Comparison of ENCODE assay signal across 38 cellular contexts in the genomic region with DNA sequence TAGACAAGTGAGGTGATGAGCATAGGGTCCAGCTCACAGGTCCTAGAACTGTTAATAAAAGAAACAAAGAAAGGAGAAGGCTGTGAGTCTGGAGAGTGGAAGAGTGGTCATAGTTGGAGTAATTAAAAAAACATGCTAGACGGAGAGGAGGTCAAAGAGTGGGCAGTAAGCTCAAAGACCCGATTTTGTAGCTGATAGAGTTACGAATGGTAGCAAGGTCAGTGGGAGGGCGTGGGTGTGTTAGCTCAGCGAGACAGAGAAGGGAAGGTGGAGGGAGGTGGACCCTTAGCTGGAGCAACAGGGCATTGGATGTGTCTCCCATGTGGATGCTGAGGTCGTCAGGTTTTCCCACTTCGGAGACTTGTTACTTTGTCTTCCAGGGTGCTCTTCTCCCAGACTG.
"Had no signal": no experiment of that assay in that cellular context is flagged by ENCODE, and none has a peak within 500 bp of the region (broad histone marks: within the 10 kb centered on the region; RNA-seq: fewer than 3 reads in every experiment).

No MANE protein-coding gene starts in this region.

- ATAC-seq: activated naive CD4-positive, alpha-beta T cell treated with anti-CD3 and anti-CD28 coated beads, Interleukin-2, amount 50 U/mL, for 72 hours; activated T-cell treated with anti-CD3 and anti-CD28 coated beads, Interleukin-2, amount 50 U/mL, for 4 hours; activated T-cell treated with anti-CD3 and anti-CD28 coated beads, Interleukin-2, amount 50 U/mL, for 72 hours; activated T-helper 17 cell treated with anti-CD3 and anti-CD28 coated beads, Interleukin-2, amount 50 U/mL, for 72 hours; body of pancreas had no signal

- H3K9me3 Mint-ChIP-seq: activated naive CD4-positive, alpha-beta T cell treated with anti-CD3 and anti-CD28 coated beads for 36 hours; activated naive CD4-positive, alpha-beta T cell treated with anti-CD3 and anti-CD28 coated beads, Interleukin-2, amount 10 ng/mL, durations not matched to agents 7 days and 5 days; activated naive CD4-positive, alpha-beta T cell treated with anti-CD3 and anti-CD28 coated beads, Interleukin-2, amount 50 U/mL, for 24 hours; activated naive CD8-positive, alpha-beta T cell treated with anti-CD3 and anti-CD28 coated beads, Interleukin-2, amount 10 ng/mL, durations not matched to agents 7 days and 5 days; activated T-cell treated with anti-CD3 and anti-CD28 coated beads, Interleukin-2, amount 50 U/mL, for 24 hours; activated T-cell treated with anti-CD3 and anti-CD28 coated beads, Interleukin-2, amount 50 U/mL, for 4 hours; activated T-cell treated with anti-CD3 and anti-CD28 coated beads, Interleukin-2, amount 50 U/mL, for 72 hours; activated T-helper 1 cell treated with anti-CD3 and anti-CD28 coated beads, Interleukin-12 subunit alpha, Interleukin-12 subunit beta, Interleukin-2, Interleukin-4 antibody, amounts not matched to agents 30 ng/mL and 10 ng/mL and 1 ng/mL, durations not matched to agents 14 hours and 24 hours and 36 hours; activated T-helper 17 cell treated with anti-CD3 and anti-CD28 coated beads, Interleukin-2, amount 50 U/mL, for 72 hours; activated T-helper 2 cell treated with anti-CD3 and anti-CD28 coated beads, Interferon-gamma antibody, Interleukin-2, Interleukin-4, amounts not matched to agents 10 μg/mL and 5 μg/mL and 100 μg/mL, durations not matched to agents 14 hours and 24 hours and 36 hours; central memory CD8-positive, alpha-beta T cell had no signal

- H3K27me3 Mint-ChIP-seq: activated naive CD4-positive, alpha-beta T cell treated with anti-CD3 and anti-CD28 coated beads, Interleukin-2, amount 10 ng/mL, durations not matched to agents 7 days and 5 days; activated naive CD8-positive, alpha-beta T cell treated with anti-CD3 and anti-CD28 coated beads for 36 hours; activated T-cell treated with anti-CD3 and anti-CD28 coated beads, Interleukin-2, amount 50 U/mL, for 24 hours had no signal

- H3K27ac ChIP-seq: adrenal gland, ascending aorta, body of pancreas, brain microvascular endothelial cell, breast epithelium, cardiac muscle cell had no signal

- H3K27me3 ChIP-seq: adrenal gland, ascending aorta, body of pancreas, brain microvascular endothelial cell, breast epithelium, cardiac muscle cell had no signal

- H3K36me3 ChIP-seq: adrenal gland, ascending aorta, brain microvascular endothelial cell, breast epithelium, cardiac muscle cell had no signal

- H3K4me1 Mint-ChIP-seq: activated naive CD4-positive, alpha-beta T cell treated with anti-CD3 and anti-CD28 coated beads, Interleukin-2, amount 10 ng/mL, durations not matched to agents 7 days and 5 days; activated naive CD4-positive, alpha-beta T cell treated with anti-CD3 and anti-CD28 coated beads, Interleukin-2, amount 50 U/mL, for 24 hours; activated naive CD8-positive, alpha-beta T cell treated with anti-CD3 and anti-CD28 coated beads for 36 hours; activated naive CD8-positive, alpha-beta T cell treated with anti-CD3 and anti-CD28 coated beads, Interleukin-2, amount 10 ng/mL, durations not matched to agents 7 days and 5 days; activated T-helper 17 cell treated with anti-CD3 and anti-CD28 coated beads, Interleukin-2, amount 50 U/mL, for 72 hours; central memory CD8-positive, alpha-beta T cell had no signal

- H3K9me3 ChIP-seq: adrenal gland, ascending aorta, body of pancreas, breast epithelium had no signal

- FAIRE-seq: astrocyte, bronchial epithelial cell had no signal

- H3K27ac Mint-ChIP-seq: activated naive CD4-positive, alpha-beta T cell treated with anti-CD3 and anti-CD28 coated beads for 36 hours; activated naive CD4-positive, alpha-beta T cell treated with anti-CD3 and anti-CD28 coated beads, Interleukin-2, amount 10 ng/mL, durations not matched to agents 7 days and 5 days; activated naive CD4-positive, alpha-beta T cell treated with anti-CD3 and anti-CD28 coated beads, Interleukin-2, amount 50 U/mL, for 24 hours; activated naive CD4-positive, alpha-beta T cell treated with anti-CD3 and anti-CD28 coated beads, Interleukin-2, amount 50 U/mL, for 72 hours; activated naive CD8-positive, alpha-beta T cell; activated naive CD8-positive, alpha-beta T cell treated with anti-CD3 and anti-CD28 coated beads for 36 hours; activated naive CD8-positive, alpha-beta T cell treated with anti-CD3 and anti-CD28 coated beads, Interleukin-2, amount 10 ng/mL, durations not matched to agents 7 days and 5 days; activated T-cell treated with anti-CD3 and anti-CD28 coated beads, Interleukin-2, amount 50 U/mL, for 24 hours; activated T-cell treated with anti-CD3 and anti-CD28 coated beads, Interleukin-2, amount 50 U/mL, for 72 hours; activated T-helper 1 cell treated with anti-CD3 and anti-CD28 coated beads, Interleukin-12 subunit alpha, Interleukin-12 subunit beta, Interleukin-2, Interleukin-4 antibody, amounts not matched to agents 30 ng/mL and 10 ng/mL and 1 ng/mL, durations not matched to agents 14 hours and 24 hours and 36 hours; activated T-helper 17 cell treated with anti-CD3 and anti-CD28 coated beads, Interleukin-2, amount 50 U/mL, for 72 hours; activated T-helper 2 cell treated with anti-CD3 and anti-CD28 coated beads, Interferon-gamma antibody, Interleukin-2, Interleukin-4, amounts not matched to agents 10 μg/mL and 5 μg/mL and 100 μg/mL, durations not matched to agents 14 hours and 24 hours and 36 hours; brain had no signal

- H3K36me3 Mint-ChIP-seq: activated naive CD4-positive, alpha-beta T cell treated with anti-CD3 and anti-CD28 coated beads, Interleukin-2, amount 10 ng/mL, durations not matched to agents 7 days and 5 days; activated naive CD4-positive, alpha-beta T cell treated with anti-CD3 and anti-CD28 coated beads, Interleukin-2, amount 50 U/mL, for 24 hours; activated naive CD4-positive, alpha-beta T cell treated with anti-CD3 and anti-CD28 coated beads, Interleukin-2, amount 50 U/mL, for 72 hours; activated naive CD8-positive, alpha-beta T cell; activated naive CD8-positive, alpha-beta T cell treated with anti-CD3 and anti-CD28 coated beads for 36 hours; activated naive CD8-positive, alpha-beta T cell treated with anti-CD3 and anti-CD28 coated beads, Interleukin-2, amount 10 ng/mL, durations not matched to agents 7 days and 5 days; brain had no signal

- H3K4me3 ChIP-seq: adrenal gland, ascending aorta, body of pancreas, breast epithelium, cardiac muscle cell had no signal

- DNase-seq: activated effector memory CD4-positive, alpha-beta T cell treated with anti-CD3 and anti-CD28 coated beads, Interleukin-2, amount 50 U/mL, for 16 hours; activated effector memory CD4-positive, alpha-beta T cell treated with Interleukin-2 at 50 U/mL for 16 hours; activated gamma-delta T cell; activated gamma-delta T cell treated with Interleukin-2 at 50 U/mL for 16 hours; activated naive CD4-positive, alpha-beta T cell; activated naive CD4-positive, alpha-beta T cell treated with anti-CD3 and anti-CD28 coated beads for 36 hours; activated naive CD4-positive, alpha-beta T cell treated with anti-CD3 and anti-CD28 coated beads, Interleukin-2, amount 10 ng/mL, durations not matched to agents 7 days and 5 days; activated naive CD4-positive, alpha-beta T cell treated with anti-CD3 and anti-CD28 coated beads, Interleukin-2, amount 50 U/mL, for 16 hours; activated naive CD4-positive, alpha-beta T cell treated with Interleukin-2 at 50 U/mL for 16 hours; activated naive CD8-positive, alpha-beta T cell treated with anti-CD3 and anti-CD28 coated beads for 36 hours; activated naive CD8-positive, alpha-beta T cell treated with anti-CD3 and anti-CD28 coated beads, Interleukin-2, amount 10 ng/mL, durations not matched to agents 7 days and 5 days; activated T-cell treated with anti-CD3 and anti-CD28 coated beads, Interleukin-2, amount 50 U/mL, for 1 hour; activated T-cell treated with anti-CD3 and anti-CD28 coated beads, Interleukin-2, amount 50 U/mL, for 24 hours; activated T-cell treated with anti-CD3 and anti-CD28 coated beads, Interleukin-2, amount 50 U/mL, for 4 hours; activated T-cell treated with anti-CD3 and anti-CD28 coated beads, Interleukin-2, amount 50 U/mL, for 48 hours; activated T-cell treated with anti-CD3 and anti-CD28 coated beads, Interleukin-2, amount 50 U/mL, for 72 hours; adrenal gland; amniotic stem cell; amygdala; anterior cingulate cortex; aorta; body of pancreas; brain microvascular endothelial cell; central memory CD4-positive, alpha-beta T cell; cerebellar nuclear complex had no signal

- H3K4me1 ChIP-seq: adrenal gland, ascending aorta, body of pancreas, breast epithelium had no signal

- H3K4me3 Mint-ChIP-seq: activated naive CD4-positive, alpha-beta T cell treated with anti-CD3 and anti-CD28 coated beads for 36 hours; activated naive CD4-positive, alpha-beta T cell treated with anti-CD3 and anti-CD28 coated beads, Interleukin-2, amount 10 ng/mL, durations not matched to agents 7 days and 5 days; activated naive CD4-positive, alpha-beta T cell treated with anti-CD3 and anti-CD28 coated beads, Interleukin-2, amount 50 U/mL, for 24 hours; activated naive CD8-positive, alpha-beta T cell; activated naive CD8-positive, alpha-beta T cell treated with anti-CD3 and anti-CD28 coated beads for 36 hours; activated naive CD8-positive, alpha-beta T cell treated with anti-CD3 and anti-CD28 coated beads, Interleukin-2, amount 10 ng/mL, durations not matched to agents 7 days and 5 days; activated T-cell treated with anti-CD3 and anti-CD28 coated beads, Interleukin-2, amount 50 U/mL, for 24 hours; activated T-cell treated with anti-CD3 and anti-CD28 coated beads, Interleukin-2, amount 50 U/mL, for 4 hours; activated T-cell treated with anti-CD3 and anti-CD28 coated beads, Interleukin-2, amount 50 U/mL, for 72 hours; activated T-helper 1 cell treated with anti-CD3 and anti-CD28 coated beads, Interleukin-12 subunit alpha, Interleukin-12 subunit beta, Interleukin-2, Interleukin-4 antibody, amounts not matched to agents 30 ng/mL and 10 ng/mL and 1 ng/mL, durations not matched to agents 14 hours and 24 hours and 36 hours; activated T-helper 17 cell treated with anti-CD3 and anti-CD28 coated beads, Interleukin-2, amount 50 U/mL, for 72 hours; brain; central memory CD8-positive, alpha-beta T cell had no signal
